Comparison of ENCODE assay signal across 9 cellular contexts in the genomic region with DNA sequence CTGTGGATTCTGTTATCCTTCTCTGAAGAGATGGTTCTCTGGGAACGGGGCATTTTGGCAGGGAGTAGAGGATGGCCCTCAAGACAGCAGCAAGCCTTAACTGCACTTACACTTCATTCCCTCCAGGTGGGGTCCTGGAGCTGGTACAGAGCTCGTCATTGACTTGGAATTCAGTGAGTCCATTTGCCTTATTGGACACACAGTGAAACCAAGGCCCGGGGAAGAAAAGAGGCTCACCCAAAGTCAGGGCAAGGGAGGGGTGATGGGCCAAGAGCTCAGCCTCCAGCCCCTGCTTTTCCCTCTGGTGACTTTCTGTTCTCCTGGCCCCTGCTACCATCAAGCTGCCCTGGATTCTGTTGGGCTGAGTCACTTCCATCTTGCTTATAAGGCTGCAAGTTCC.
A peak's percentile ranks its signal among the peaks of the same experiment; 100 is the strongest.
DNase-seq lines count a peak whose midpoint lies in the region; ATAC-seq, FAIRE-seq and TF ChIP-seq lines count a peak whose summit lies in the region.
"Had no signal": no experiment of that assay in that cellular context is flagged by ENCODE, and none has a peak within 500 bp of the region (broad histone marks: within the 10 kb centered on the region; RNA-seq: fewer than 3 reads in every experiment).

No MANE protein-coding gene starts in this region.

- peaks cover 10% of the 10 kb centered on the region for H3K4me1 Mint-ChIP-seq in CD4-positive, alpha-beta T cell (ENCODE audit: low read depth)

- CTCF ChIA-PET in CD4-positive, alpha-beta T cell (lab: Charles Lee) = no interaction called here

- peaks cover 22% of the 10 kb centered on the region for H3K27me3 ChIP-seq in CD4-positive, alpha-beta T cell (ENCODE audit: control insufficient read depth, insufficient read depth, low read length)

- intact Hi-C loops in CD4-positive, alpha-beta T cell (cut with DNase I, micrococcal nuclease) = no loop called here

- no peaks in the 10 kb centered on the region for H3K36me3 Mint-ChIP-seq in CD4-positive, alpha-beta T cell (ENCODE audit: low read depth)

- H3K9me3 ChIP-seq in CD4-positive, alpha-beta T cell (ENCODE audit: control insufficient read depth, low read length) = no peaks in the 10 kb centered on the region

- H3K27ac ChIP-seq in CD4-positive, alpha-beta T cell (ENCODE audit: low read depth, low read length) = no peak overlapping the region

- TF ChIP-seq CTCF in fibroblast of mammary gland (conservative IDR thresholded peaks at IDR 0.05; ENCODE audit: control insufficient read depth, insufficient read depth, low read depth, low read length) = peak; percentile 73
- TF ChIP-seq CTCF in CD4-positive, alpha-beta T cell (IDR thresholded peaks at IDR 0.05) = no peak

- H3K27ac Mint-ChIP-seq in CD4-positive, alpha-beta T cell = no peak overlapping the region

- DNase-seq in DMS 273 (lab: John Stamatoyannopoulos, UW; ENCODE audit: unreplicated experiment) = peak; percentile 68
- no peak for DNase-seq in DMS 273 treated with DMSO at 0.1 percent for 48 hours (lab: John Stamatoyannopoulos, UW)
- DNase-seq in HK-2 (ENCODE audit: unreplicated experiment) = peak; percentile 51
- DNase-seq in RCC 7860 (ENCODE audit: low spot score) = peak; percentile 49
- peak; percentile 84 for DNase-seq in fibroblast of mammary gland (ENCODE audit: low read depth)
- DNase-seq in stimulated activated CD8-positive, alpha-beta memory T cell treated with anti-CD3 and anti-CD28 coated beads, Interleukin-4, amount 100 ng/mL, for 48 hours = peak; percentile 38
- no peak for DNase-seq in DMS79 treated with DMSO at 0.1 percent for 48 hours (lab: John Stamatoyannopoulos, UW)
- DNase-seq in CD4-positive, alpha-beta T cell = no peak

- no peak for ATAC-seq in CD4-positive, alpha-beta T cell (ENCODE audit: poor library complexity)

- H3K27me3 Mint-ChIP-seq in CD4-positive, alpha-beta T cell = peaks cover 38% of the 10 kb centered on the region

- H3K4me3 Mint-ChIP-seq in CD4-positive, alpha-beta T cell = no peak overlapping the region

- H3K9me3 Mint-ChIP-seq in CD4-positive, alpha-beta T cell = no peaks in the 10 kb centered on the region

- no peak overlapping the region for H3K4me3 ChIP-seq in fibroblast of mammary gland (ENCODE audit: control insufficient read depth, low read depth, low read length)

- POLR2A ChIA-PET in CD4-positive, alpha-beta T cell (lab: Charles Lee) = no interaction called here

- FAIRE-seq in RCC 7860 (lab: Jason Lieb, UNC) = no peak
- FAIRE-seq: A204.1 had no signal

Comparison
In these comparisons a context has a peak if more than half of its experiments do, and no peak if none do; other contexts are left out.
1. DNase-seq: peak in DMS 273 (single experiment), HK-2 (single experiment), RCC 7860 (single experiment), fibroblast of mammary gland (single experiment) and stimulated activated CD8-positive, alpha-beta memory T cell treated with anti-CD3 and anti-CD28 coated beads, Interleukin-4, amount 100 ng/mL, for 48 hours (single experiment); none in DMS 273 treated with DMSO at 0.1 percent for 48 hours (single experiment), DMS79 treated with DMSO at 0.1 percent for 48 hours (single experiment) and CD4-positive, alpha-beta T cell (0 of 10).